In genomic region chr6:153668758-153669157, GRCh38 we compare ENCODE assay signal across 27 cellular contexts.
"Had no signal": no experiment of that assay in that cellular context is flagged by ENCODE, and none has a peak within 500 bp of the region (broad histone marks: within the 10 kb centered on the region; RNA-seq: fewer than 3 reads in every experiment).

No MANE protein-coding gene starts in this region.

- ATAC-seq: natural killer cell; psoas muscle; right cardiac atrium; sciatic nerve; stimulated activated naive B cell treated with anti-CD40 and anti-IgM and Interleukin-4, amounts not matched to agents 10 μg/mL and 1 μg/mL and 100 μg/mL, for 72 hours; stimulated activated naive CD8-positive, alpha-beta T cell treated with anti-CD3 and anti-CD28 coated beads, Interleukin-15, Interleukin-2, amounts not matched to agents 100 U/mL and 50 U/mL, for 24 hours had no signal

- DNase-seq: immature natural killer cell; kidney; left ventricle myocardium inferior; mesendoderm; naive B cell; natural killer cell; nephron progenitor cell; occipital lobe; psoas muscle; retina; right cardiac atrium; stimulated activated CD4-positive, alpha-beta T cell treated with anti-CD3 and anti-CD28 coated beads, Interleukin-12 subunit alpha, Interleukin-12 subunit beta, amount 100 ng/mL, for 4 hours; stimulated activated CD4-positive, alpha-beta T cell treated with anti-CD3 and anti-CD28 coated beads, Interleukin-15, amount 100 ng/mL, for 24 hours; stimulated activated CD4-positive, alpha-beta T cell treated with anti-CD3 and anti-CD28 coated beads, Interleukin-2, amount 100 ng/mL, for 24 hours; stimulated activated CD4-positive, alpha-beta T cell treated with anti-CD3 and anti-CD28 coated beads, Interleukin-4, amount 100 ng/mL, for 1 hour; stimulated activated naive B cell treated with anti-CD40 and anti-IgM and Interleukin-4, amounts not matched to agents 10 μg/mL and 1 μg/mL and 100 μg/mL, for 72 hours; stimulated activated naive CD8-positive, alpha-beta T cell treated with anti-CD3 and anti-CD28 coated beads, Interleukin-15, Interleukin-2, amounts not matched to agents 100 U/mL and 50 U/mL, for 24 hours; stomach; testis; thyroid gland; transverse colon; upper lobe of left lung had no signal

- H3K4me3 ChIP-seq: left ventricle myocardium inferior, lung, neural progenitor cell, psoas muscle, skin epidermis, stomach, testis, thyroid gland, transverse colon, upper lobe of left lung, vagina had no signal
